ENCODE assay signal across 2 cellular contexts in the genomic region with DNA sequence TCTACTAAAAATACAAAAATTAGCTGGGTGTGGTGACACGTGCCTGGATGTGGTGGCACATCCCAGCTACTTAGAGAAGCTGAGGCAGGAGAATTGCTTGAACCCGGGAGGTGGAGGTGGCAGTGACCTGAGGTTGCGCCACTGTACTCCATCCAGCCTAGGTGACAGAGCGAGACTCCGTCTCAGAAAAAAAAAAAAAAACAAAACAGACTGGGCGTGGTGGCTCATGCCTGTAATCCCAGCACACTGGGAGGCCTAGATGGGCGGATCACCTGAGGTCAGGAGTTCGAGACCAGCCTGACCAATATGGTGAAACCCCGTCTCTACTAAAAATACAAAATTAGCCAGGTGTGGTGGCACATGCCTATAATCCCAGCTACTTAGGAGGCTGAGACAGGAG. TPM values are rescaled to one million over a fixed set of nuclear protein-coding genes. Genes with fewer than 3 reads are reported as not detected.
"Had no signal": no experiment of that assay in that cellular context is flagged by ENCODE, and none has a peak within 500 bp of the region (broad histone marks: within the 10 kb centered on the region; RNA-seq: fewer than 3 reads in every experiment).

No MANE protein-coding gene starts in this region.

RNA-seq across cellular contexts. Expression of gene SMIM5, which starts 39.8 kb away (rescaled TPM):
- total RNA-seq: lung microvascular endothelial cell, mammary epithelial cell had no signal
